In the genomic region with DNA sequence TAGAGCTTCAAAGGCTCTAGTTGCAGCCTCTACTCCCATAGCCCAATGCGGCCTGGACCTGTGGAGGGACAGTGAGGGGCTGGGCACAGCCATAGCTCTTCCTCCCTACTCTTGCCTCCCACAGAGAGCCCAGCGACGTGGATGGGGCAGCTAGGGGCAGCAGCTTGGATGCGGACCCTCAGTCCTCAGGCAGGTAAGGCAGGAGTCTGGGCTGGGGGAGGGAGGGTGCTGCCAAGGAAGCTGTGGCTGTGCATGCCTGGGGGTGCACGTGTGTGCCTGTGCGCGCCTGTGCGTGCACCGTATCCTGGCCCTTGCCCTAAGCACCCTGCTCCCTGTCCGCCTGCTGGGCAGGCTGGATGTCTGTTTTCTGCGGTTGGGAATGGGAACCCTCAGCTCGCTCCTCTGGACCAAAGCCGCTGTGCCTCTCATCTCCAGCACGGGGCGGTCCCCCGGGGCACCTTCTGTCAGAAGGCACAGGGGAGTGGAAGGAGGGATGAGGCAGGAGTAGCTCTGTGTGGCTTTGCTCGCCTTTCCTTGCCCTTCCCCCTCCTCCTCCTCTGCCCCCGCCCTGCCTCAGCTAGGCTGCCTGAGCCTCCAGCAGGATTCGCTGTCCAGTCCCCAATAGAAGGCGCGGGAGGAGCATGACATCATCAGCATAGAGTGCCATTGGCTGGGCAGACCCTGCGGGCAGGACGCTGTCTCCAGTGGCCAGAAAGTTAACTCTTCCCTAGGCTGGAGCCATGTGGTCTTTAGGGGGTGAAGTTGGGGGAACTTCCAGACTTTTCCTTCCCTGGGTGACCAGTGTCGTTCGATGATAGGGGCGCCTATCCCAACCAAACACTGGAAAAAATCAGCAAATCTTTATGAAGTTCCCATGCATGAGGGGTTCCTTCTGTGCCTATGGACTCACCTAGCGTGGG, we compare ENCODE assay signal across 8 cellular contexts. TPM values are rescaled to one million over a fixed set of nuclear protein-coding genes. Genes with fewer than 3 reads are reported as not detected.
A peak's percentile ranks its signal among the peaks of the same experiment; 100 is the strongest.
DNase-seq lines count a peak whose midpoint lies in the region; ATAC-seq and TF ChIP-seq lines count a peak whose summit lies in the region.

No MANE protein-coding gene starts in this region.

- DNase-seq in DND-41 (peak; percentile 32), OCI-LY7 (ENCODE audit: low spot score) (peak; percentile 75), cerebellar cortex (ENCODE audit: low spot score) (peak; percentile 99), retinal pigment epithelial cell (ENCODE audit: low read depth) (peak; percentile 81)

- peak overlapping the region in 3 of 4 donors; percentile 32 to 71 (median 43) for H3K4me3 Mint-ChIP-seq in IgD-negative memory B cell

- ATAC-seq in DND-41 (ENCODE audit: insufficient read depth, low read depth) (peak; percentile 61), GM21367 (IDR thresholded peaks at IDR 0.05; ENCODE audit: unreplicated experiment) (no peak), GM19452 (IDR thresholded peaks at IDR 0.05; ENCODE audit: unreplicated experiment) (no peak)

- no peaks in the 10 kb centered on the region for H3K36me3 ChIP-seq in DND-41 (ENCODE audit: insufficient read depth, low read length)
- no peaks in the 10 kb centered on the region for H3K36me3 ChIP-seq in OCI-LY7 (ENCODE audit: insufficient read depth, low read length)

- H3K9me2 ChIP-seq in OCI-LY7 (ENCODE audit: insufficient read depth, low read length): no peaks in the 10 kb centered on the region

- H3K27me3 ChIP-seq in DND-41 (ENCODE audit: insufficient read depth, low read length, poor library complexity): no peaks in the 10 kb centered on the region

- no peak overlapping the region for H3K4me2 ChIP-seq in DND-41 (ENCODE audit: insufficient read depth, low read length)
- no peak overlapping the region for H3K4me2 ChIP-seq in OCI-LY7 (ENCODE audit: low read length)

- H3K27me3 Mint-ChIP-seq in IgD-negative memory B cell: peaks cover 13% of the 10 kb centered on the region

- CTCF ChIA-PET in OCI-LY7 (lab: Charles Lee; ENCODE audit: unreplicated experiment): interaction anchor here (1.2 kb wide), 1 partner anchor 11 kb away, joined by 4 read pairs; no protein-coding TSS in a partner anchor

- peaks cover 3% of the 10 kb centered on the region for H3K36me3 Mint-ChIP-seq in IgD-negative memory B cell

- intact Hi-C loops in OCI-LY7 (cut with micrococcal nuclease; ENCODE audit: unreplicated experiment): no loop called here

- no peaks in the 10 kb centered on the region for H3K9me3 Mint-ChIP-seq in IgD-negative memory B cell

- H2AFZ ChIP-seq in DND-41 (ENCODE audit: low read depth, low read length): no peak overlapping the region
- 0 out of 2 replicates have a peak overlapping the region, but pooled peaks have one; percentile 25 for H2AFZ ChIP-seq in OCI-LY7 (ENCODE audit: low read length)

- H3K9me3 ChIP-seq in DND-41 (ENCODE audit: insufficient read depth, low read length, severe bottlenecking): no peaks in the 10 kb centered on the region
- H3K9me3 ChIP-seq in OCI-LY7 (ENCODE audit: low read length): no peaks in the 10 kb centered on the region
- H3K9me3 ChIP-seq in iPS-18c (ENCODE audit: control insufficient read depth, insufficient read depth, low read length): no peaks in the 10 kb centered on the region

- no peaks in the 10 kb centered on the region for H4K20me1 ChIP-seq in DND-41 (ENCODE audit: insufficient read depth, low read length)
- no peaks in the 10 kb centered on the region for H4K20me1 ChIP-seq in OCI-LY7 (ENCODE audit: insufficient read depth, low read length)

- BruUV-seq in OCI-LY7 (replicated peaks; lab: Mats Ljungman, UMichigan): no TSS peak

- TF ChIP-seq CTCF in DND-41 (IDR thresholded peaks at IDR 0.05; ENCODE audit: borderline replicate concordance, extremely low read depth, low read length, poor library complexity, severe bottlenecking): no peak
- TF ChIP-seq CTCF in OCI-LY7 (conservative IDR thresholded peaks at IDR 0.05; ENCODE audit: low read length): no peak
- peak; percentile 25 for TF ChIP-seq CTCF in retinal pigment epithelial cell (conservative IDR thresholded peaks at IDR 0.05; ENCODE audit: low read depth, low read length)

- H3K79me2 ChIP-seq in DND-41 (ENCODE audit: insufficient read depth, low read length): no peaks in the 10 kb centered on the region
- H3K79me2 ChIP-seq in OCI-LY7 (ENCODE audit: insufficient read depth, low read depth, low read length): no peaks in the 10 kb centered on the region

- POLR2A ChIA-PET in OCI-LY7 (lab: Charles Lee): interaction anchor here (1.5 kb wide), 1 partner anchor 12 kb away, joined by 8 read pairs; no protein-coding TSS in a partner anchor

- H3K4me3 ChIP-seq in DND-41 (ENCODE audit: low read depth in 1 of 2, low read length in 2 of 2) (no peak overlapping the region), OCI-LY7 (ENCODE audit: low read depth, low read length, poor library complexity, severe bottlenecking) (no peak overlapping the region), iPS-18c (ENCODE audit: insufficient read depth, low read depth, low read length) (peak overlapping the region; percentile 22), retinal pigment epithelial cell (ENCODE audit: low read length) (peak overlapping the region; percentile 42)

- peak overlapping the region in 1 of 3 donors; percentile 58 for H3K27ac Mint-ChIP-seq in IgD-negative memory B cell

- peaks cover 7 to 13% (median 10%) of the 10 kb centered on the region in 3 donors for H3K4me1 Mint-ChIP-seq in IgD-negative memory B cell

- H3K4me1 ChIP-seq in DND-41 (ENCODE audit: insufficient read depth, low read length) (no peaks in the 10 kb centered on the region), OCI-LY7 (ENCODE audit: insufficient read depth, low read length, poor library complexity, severe bottlenecking) (peaks cover 7% of the 10 kb centered on the region)

- no peak overlapping the region for H3K9ac ChIP-seq in DND-41 (ENCODE audit: low read depth, low read length)

- no peak overlapping the region for H3K27ac ChIP-seq in DND-41 (ENCODE audit: low read length)
- H3K27ac ChIP-seq in OCI-LY7 (ENCODE audit: low read depth, low read length, poor library complexity, severe bottlenecking): no peak overlapping the region

RNA-seq across cellular contexts. Expression of a gene that starts 0.8 kb away (rescaled TPM):
- polyA plus RNA-seq in IgD-negative memory B cell: 24.4 TPM
- total RNA-seq in OCI-LY7 (2014; rRNA removed; shearing (Covaris generic)): 5.7 and 6.3 TPM in 2 replicates
- total RNA-seq in OCI-LY7 (2022): 11.7 and 15.9 TPM in 2 replicates

RNA-seq across cellular contexts. Expression of a gene that starts 3.1 kb away (rescaled TPM):
- polyA plus RNA-seq in IgD-negative memory B cell: 2.1 TPM
- 0.33 and 0.57 TPM in 2 replicates for total RNA-seq in OCI-LY7 (2014; rRNA removed; shearing (Covaris generic))
- total RNA-seq in OCI-LY7 (2022): 0.22 and 0.44 TPM in 2 replicates

RNA-seq across cellular contexts. Expression of a gene that starts 39.4 kb away (rescaled TPM):
- 160 TPM for polyA plus RNA-seq in IgD-negative memory B cell
- total RNA-seq in OCI-LY7 (2014; rRNA removed; shearing (Covaris generic)): 122 and 144 TPM in 2 replicates
- 158 and 173 TPM in 2 replicates for total RNA-seq in OCI-LY7 (2022)

RNA-seq across cellular contexts. Expression of a gene that starts 45.0 kb away (rescaled TPM):
- polyA plus RNA-seq in IgD-negative memory B cell: 0.68 TPM
- total RNA-seq in OCI-LY7 (2014; rRNA removed; shearing (Covaris generic)): not detected in 2 replicates
- not detected in 2 replicates for total RNA-seq in OCI-LY7 (2022)

Comparison
In these comparisons a context has a peak if more than half of its experiments do, and no peak if none do; other contexts are left out.
1. DNase-seq: peak in every context shown above with its lines; median percentile 99 in cerebellar cortex; 81 in retinal pigment epithelial cell; 75 in OCI-LY7; 32 in DND-41.
2. H3K4me3 ChIP-seq: peak in iPS-18c (single experiment) and retinal pigment epithelial cell (single experiment); none in DND-41 (0 of 2) and OCI-LY7 (single experiment).